Comparison of ENCODE assay signal across 19 cellular contexts in the genomic region with DNA sequence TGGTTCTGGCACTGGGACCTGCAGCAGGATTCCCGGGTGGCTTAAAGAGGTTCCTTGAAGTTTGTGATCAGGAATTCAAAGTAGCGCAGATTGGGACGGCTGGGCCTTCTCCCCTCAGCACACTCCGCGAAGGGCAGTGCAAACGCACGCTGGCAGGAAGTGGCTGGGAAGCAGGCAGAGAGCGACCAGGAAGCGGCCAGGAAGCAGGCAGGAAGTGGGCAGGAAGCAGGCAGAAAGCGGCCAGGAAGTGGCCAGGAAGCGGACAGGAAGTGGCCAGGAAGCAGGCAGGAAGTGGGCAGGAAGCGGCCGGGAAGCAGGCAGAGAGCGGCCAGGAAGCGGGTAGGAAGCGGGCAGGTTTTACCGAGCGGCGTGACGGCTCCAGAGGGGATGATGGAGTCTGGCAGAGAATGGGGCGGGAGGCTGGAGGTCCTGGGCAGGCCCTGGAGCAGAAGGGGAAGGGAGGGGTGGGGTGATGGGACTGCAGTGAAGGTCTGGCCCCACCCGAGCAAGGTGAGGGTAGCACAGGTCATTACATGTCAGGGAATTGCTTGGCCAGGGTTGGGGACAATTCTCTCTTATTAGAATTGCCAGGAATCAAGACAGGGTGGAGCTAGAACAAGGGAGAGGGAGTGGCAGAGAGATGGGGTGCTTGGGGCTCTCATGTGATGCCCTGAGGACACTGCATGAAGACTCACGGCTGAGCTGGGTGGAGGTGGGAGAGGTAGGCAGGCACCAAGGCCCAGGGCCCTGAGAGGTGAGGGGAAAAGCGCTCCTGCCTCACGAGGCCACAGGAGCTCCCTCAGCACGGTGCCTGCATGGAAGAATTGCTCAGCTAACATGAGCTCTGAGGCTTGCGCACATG. TPM values are rescaled to one million over a fixed set of nuclear protein-coding genes. Genes with fewer than 3 reads are reported as not detected.
A peak's percentile ranks its signal among the peaks of the same experiment; 100 is the strongest.
DNase-seq lines count a peak whose midpoint lies in the region; ATAC-seq, FAIRE-seq and TF ChIP-seq lines count a peak whose summit lies in the region.
"Had no signal": no experiment of that assay in that cellular context is flagged by ENCODE, and none has a peak within 500 bp of the region (broad histone marks: within the 10 kb centered on the region; RNA-seq: fewer than 3 reads in every experiment).

No MANE protein-coding gene starts in this region.

- H3K27me3 ChIP-seq in A673 (replicated peaks; ENCODE audit: insufficient read depth, low read depth, low read length, poor library complexity), result no peaks in the 10 kb centered on the region
- H3K27me3 ChIP-seq in DND-41 (ENCODE audit: insufficient read depth, low read length, poor library complexity), result no peaks in the 10 kb centered on the region
- H3K27me3 ChIP-seq in HepG2 (ENCODE audit: control insufficient read depth in 1 of 2, insufficient read depth in 2 of 2, low read length in 2 of 2), result peaks cover 7 to 17% of the 10 kb centered on the region in 2 experiments; a peak in 3 of 5 replicates
- H3K27me3 ChIP-seq: BE2C, cardiac muscle cell, SJSA1 had no signal

- POLR2A ChIA-PET in A673 (lab: Charles Lee; ENCODE audit: low non-redundant PET), result no interaction called here
- POLR2A ChIA-PET in HepG2 (lab: Yijun Ruan, JAX), result no interaction called here
- POLR2A ChIA-PET in GM10248 (lab: Yijun Ruan, JAX), result no interaction called here

- H3K27ac ChIP-seq in A673 (ENCODE audit: low read depth, low read length, poor library complexity, severe bottlenecking) (peak overlapping the region; percentile 49), DND-41 (ENCODE audit: low read length) (peak overlapping the region; percentile 60), HepG2 (ENCODE audit: extremely low read length, insufficient read depth, low read length) (no peak overlapping the region)
- H3K27ac ChIP-seq: cardiac muscle cell, gastrocnemius medialis, psoas muscle, SJSA1 had no signal

- H4K20me1 ChIP-seq in DND-41 (ENCODE audit: insufficient read depth, low read length), result no peaks in the 10 kb centered on the region
- H4K20me1 ChIP-seq in HepG2 (ENCODE audit: insufficient read depth, low read length), result no peaks in the 10 kb centered on the region

- 80% methylated on average over 27 of the region's 27 CpGs for WGBS in HepG2 (ENCODE audit: low lambda C conversion rate)

- CTCF ChIA-PET in A673 (lab: Charles Lee) (interaction anchor here (0.5 kb wide), 1 partner anchor 70 kb away, joined by 3 read pairs; a partner anchor contains a TSS), HepG2 (lab: Yijun Ruan, JAX; ENCODE audit: low intra/inter-chr PET ratio, low total read pairs) (interaction anchor here (1.3 to 2.6 kb wide), 2 partner anchors 24 kb away, joined by 3 to 34 read pairs; no protein-coding TSS in a partner anchor), GM10248 (lab: Yijun Ruan, JAX) (interaction anchor here (0.9 to 2.8 kb wide), 9 partner anchors 9 to 244 kb away, joined by 3 to 29 read pairs (median 6); a partner anchor contains a TSS)

- peaks cover 37% of the 10 kb centered on the region for H3K4me1 ChIP-seq in A673 (ENCODE audit: insufficient read depth, low read length, poor library complexity, severe bottlenecking)
- peaks cover 11% of the 10 kb centered on the region for H3K4me1 ChIP-seq in DND-41 (ENCODE audit: insufficient read depth, low read length)
- H3K4me1 ChIP-seq in HepG2 (ENCODE audit: insufficient read depth, low read length), result peaks cover 56% of the 10 kb centered on the region
- H3K4me1 ChIP-seq: BE2C, gastrocnemius medialis, psoas muscle had no signal

- H2AFZ ChIP-seq in DND-41 (ENCODE audit: low read depth, low read length) (no peak overlapping the region), HepG2 (ENCODE audit: low read length) (no peak overlapping the region)

- no peaks in the 10 kb centered on the region for H3K9me3 ChIP-seq in A673 (ENCODE audit: low read depth, low read length, poor library complexity, severe bottlenecking)
- no peaks in the 10 kb centered on the region for H3K9me3 ChIP-seq in DND-41 (ENCODE audit: insufficient read depth, low read length, severe bottlenecking)
- H3K9me3 ChIP-seq in HepG2 (ENCODE audit: low read length), result no peaks in the 10 kb centered on the region
- H3K9me3 ChIP-seq: BE2C, gastrocnemius medialis, psoas muscle, SJSA1 had no signal

- peaks cover 3% of the 10 kb centered on the region for H3K4me1 Mint-ChIP-seq in chondrocyte (ENCODE audit: low read depth)

- no peaks in the 10 kb centered on the region for H3K27me3 Mint-ChIP-seq in chondrocyte (ENCODE audit: low read depth)

- H3K4me3 Mint-ChIP-seq in chondrocyte (ENCODE audit: unreplicated experiment), result no peak overlapping the region
- H3K4me3 Mint-ChIP-seq: type B pancreatic cell had no signal

- ATAC-seq in DND-41 (ENCODE audit: insufficient read depth, low read depth) (peak; percentile 34; the same call in 1 of the 3 replicates), HepG2 (no peak), GM18907 (IDR thresholded peaks at IDR 0.05; ENCODE audit: unreplicated experiment) (no peak)
- ATAC-seq: gastrocnemius medialis, psoas muscle had no signal

- H3K4me2 ChIP-seq in DND-41 (ENCODE audit: insufficient read depth, low read length) (no peak overlapping the region), HepG2 (ENCODE audit: low read depth, low read length) (no peak overlapping the region)

- TF ChIP-seq RAD21 in HepG2 (CRISPR knock-in tag; IDR thresholded peaks at IDR 0.05), result no peak

- FAIRE-seq in HepG2 (lab: Jason Lieb, UNC), result no peak
- FAIRE-seq: HTR-8/SVneo had no signal

- no TSS peak for BruUV-seq in A673 (replicated peaks; lab: Mats Ljungman, UMichigan)
- no TSS peak for BruUV-seq in HepG2 (replicated peaks; lab: Mats Ljungman, UMichigan)

- H3K79me2 ChIP-seq in DND-41 (ENCODE audit: insufficient read depth, low read length), result no peaks in the 10 kb centered on the region
- no peaks in the 10 kb centered on the region for H3K79me2 ChIP-seq in HepG2 (ENCODE audit: insufficient read depth, low read length)

- no peaks in the 10 kb centered on the region for H3K9me3 Mint-ChIP-seq in chondrocyte (ENCODE audit: low read depth)
- H3K9me3 Mint-ChIP-seq: type B pancreatic cell had no signal

- H3K4me3 ChIP-seq in A673 (ENCODE audit: low read depth, low read length, poor library complexity, severe bottlenecking) (no peak overlapping the region), DND-41 (ENCODE audit: low read depth in 1 of 2, low read length in 2 of 2) (no peak overlapping the region), HepG2 (replicated peaks in 1 of 3; ENCODE audit: insufficient read depth in 1 of 3, low read depth in 2 of 3, low read length in 3 of 3) (no peak overlapping the region; a peak in 1 of 6 replicates)
- H3K4me3 ChIP-seq: cardiac muscle cell, gastrocnemius medialis, psoas muscle, SJSA1 had no signal

- intact Hi-C loops in A673 (cut with micrococcal nuclease; ENCODE audit: unreplicated experiment) (no loop called here), HepG2 (cut with micrococcal nuclease; ENCODE audit: unreplicated experiment) (no loop called here)

- no peak overlapping the region for H3K27ac Mint-ChIP-seq in chondrocyte (ENCODE audit: unreplicated experiment)
- H3K27ac Mint-ChIP-seq: type B pancreatic cell had no signal

- H3K9ac ChIP-seq in DND-41 (ENCODE audit: low read depth, low read length), result no peak overlapping the region
- H3K9ac ChIP-seq in HepG2 (ENCODE audit: insufficient read depth, low read depth, low read length), result no peak overlapping the region

- no peak for TF ChIP-seq POLR2A in HepG2 (IDR thresholded peaks at IDR 0.05; ENCODE audit: insufficient read depth in 1 of 2, low read depth in 2 of 2, low read length in 2 of 2)

- TF ChIP-seq EP300 in HepG2 (IDR thresholded peaks at IDR 0.05; ENCODE audit: low read depth in 2 of 2, low read length in 2 of 2) (no peak), HepG2 (CRISPR knock-in tag; IDR thresholded peaks at IDR 0.05; ENCODE audit: borderline replicate concordance) (no peak)

- no peaks in the 10 kb centered on the region for H3K36me3 Mint-ChIP-seq in chondrocyte (ENCODE audit: low read depth)
- H3K36me3 Mint-ChIP-seq: type B pancreatic cell had no signal

- DNase-seq in A673 (ENCODE audit: low spot score) (peak; percentile 80), DND-41 (peak; percentile 39), activated T-helper 1 cell treated with Interleukin-2 at 50 U/mL for 16 hours (ENCODE audit: low read depth) (peak; percentile 8), HepG2 (ENCODE audit: low spot score) (no peak), chondrocyte (ENCODE audit: low spot score) (no peak), GM10248 (ENCODE audit: extremely low spot score) (no peak), HUDEP-2 (lab: John Stamatoyannopoulos, UW; ENCODE audit: unreplicated experiment in 76 of 76) (no peak)
- DNase-seq: DMS79 treated with DMSO at 0.1 percent for 48 hours; gastrocnemius medialis; MV-4-11; NCI-H2171; NK-92 treated with Interleukin-12 subunit alpha and Interleukin-12 subunit beta, amount 100 ng/mL, for 24 hours; psoas muscle had no signal

- in situ Hi-C loops in HepG2 (cut with HindIII; ENCODE audit: extremely low pct_ligation_motif_present, low pct_unique_long_range_greater_than_20kb), result no loop called here

- TF ChIP-seq CTCF in A673 (conservative IDR thresholded peaks at IDR 0.05; ENCODE audit: low read depth, low read length) (no peak), DND-41 (IDR thresholded peaks at IDR 0.05; ENCODE audit: borderline replicate concordance, extremely low read depth, low read length, poor library complexity, severe bottlenecking) (no peak), HepG2 (CRISPR knock-in tag; IDR thresholded peaks at IDR 0.05) (no peak), chondrocyte (IDR thresholded peaks at IDR 0.05) (no peak), GM10248 (IDR thresholded peaks at IDR 0.05; ENCODE audit: control extremely low read depth, extremely low read depth, low read depth, missing control alignments) (no peak)

- H3K36me3 ChIP-seq in A673 (ENCODE audit: insufficient read depth, low read length, poor library complexity, severe bottlenecking) (no peaks in the 10 kb centered on the region), DND-41 (ENCODE audit: insufficient read depth, low read length) (no peaks in the 10 kb centered on the region), HepG2 (replicated peaks in 1 of 2; ENCODE audit: control insufficient read depth in 1 of 2, insufficient read depth in 2 of 2, low read length in 2 of 2) (no peaks in the 10 kb centered on the region)
- H3K36me3 ChIP-seq: BE2C, cardiac muscle cell, gastrocnemius medialis, SJSA1 had no signal

RNA-seq across cellular contexts. Expression of a gene that starts 3.4 kb away (rescaled TPM):
- 0.49 and 0.52 TPM in 2 replicates for total RNA-seq in A673 (2021)
- 19.7 and 37.6 TPM in 2 replicates for total RNA-seq in HepG2 (2016; rRNA removed; fragmentation: Illumina TruSeq; extraction: Trizol)
- total RNA-seq in HepG2 (2016; cell fraction: cytosol; rRNA removed; fragmentation: Illumina TruSeq; extraction: Trizol; ENCODE audit: low read depth), result 33.1 and 44.2 TPM in 2 replicates
- 22.9 and 38.8 TPM in 2 replicates for total RNA-seq in HepG2 (2016; cell fraction: insoluble cytoplasmic fraction; rRNA removed; fragmentation: Illumina TruSeq; extraction: Trizol)
- 21.1 and 25.9 TPM in 2 replicates for total RNA-seq in HepG2 (2016; cell fraction: membrane; rRNA removed; fragmentation: Illumina TruSeq; extraction: Trizol)
- total RNA-seq in HepG2 (2016; cell fraction: nucleus; rRNA removed; fragmentation: Illumina TruSeq; extraction: Trizol), result 32.6 and 36.8 TPM in 2 replicates
- polyA plus RNA-seq in HepG2 (2011; rRNA removed), result 40.2 and 52.2 TPM in 2 replicates
- 26.5 and 78.5 TPM in 2 replicates for polyA plus RNA-seq in HepG2 (2011; cell fraction: cytosol; rRNA removed)
- polyA plus RNA-seq in HepG2 (2011; cell fraction: nucleus; rRNA removed), result 52.0 and 101 TPM in 2 replicates
- polyA plus RNA-seq in HepG2 (2012), result 6.6 and 9.6 TPM in 2 replicates
- 13.7 and 15.6 TPM in 2 replicates for polyA plus RNA-seq in HepG2 (2016; cell fraction: cytosol; fragmentation: Illumina TruSeq; extraction: Trizol; ENCODE audit: low read depth)
- 23.0 and 24.6 TPM in 2 replicates for polyA plus RNA-seq in HepG2 (2016; cell fraction: insoluble cytoplasmic fraction; fragmentation: Illumina TruSeq; extraction: Trizol; ENCODE audit: low read depth)
- 18.2 and 22.6 TPM in 2 replicates for polyA plus RNA-seq in HepG2 (2016; cell fraction: membrane; fragmentation: Illumina TruSeq; extraction: Trizol; ENCODE audit: low read depth)
- 75.4 and 78.7 TPM in 2 replicates for polyA plus RNA-seq in HepG2 (2016; cell fraction: nucleus; fragmentation: Illumina TruSeq; extraction: Trizol; ENCODE audit: insufficient read depth, low read depth)
- 0.12 and 80.3 TPM in 2 replicates for polyA minus RNA-seq in HepG2 (2011; rRNA and poly(A)+ RNA removed; ENCODE audit: low replicate concordance)
- 12.5 and 17.6 TPM in 2 replicates for polyA minus RNA-seq in HepG2 (2011; cell fraction: cytosol; rRNA and poly(A)+ RNA removed)
- polyA minus RNA-seq in HepG2 (2011; cell fraction: nucleus; rRNA and poly(A)+ RNA removed), result 3.5 and 4.8 TPM in 2 replicates
- not detected in 3 replicates for total RNA-seq in chondrocyte
- total RNA-seq: gastrocnemius medialis, psoas muscle had no signal

RNA-seq across cellular contexts. Expression of a gene that starts 40.7 kb away (rescaled TPM):
- 104 and 110 TPM in 2 replicates for total RNA-seq in A673 (2021)
- total RNA-seq in HepG2 (2016; rRNA removed; fragmentation: Illumina TruSeq; extraction: Trizol), result 69.4 and 80.0 TPM in 2 replicates
- 12.3 and 14.1 TPM in 2 replicates for total RNA-seq in HepG2 (2016; cell fraction: cytosol; rRNA removed; fragmentation: Illumina TruSeq; extraction: Trizol; ENCODE audit: low read depth)
- 68.7 and 70.7 TPM in 2 replicates for total RNA-seq in HepG2 (2016; cell fraction: insoluble cytoplasmic fraction; rRNA removed; fragmentation: Illumina TruSeq; extraction: Trizol)
- total RNA-seq in HepG2 (2016; cell fraction: membrane; rRNA removed; fragmentation: Illumina TruSeq; extraction: Trizol), result 36.1 and 43.1 TPM in 2 replicates
- 43.4 and 46.6 TPM in 2 replicates for total RNA-seq in HepG2 (2016; cell fraction: nucleus; rRNA removed; fragmentation: Illumina TruSeq; extraction: Trizol)
- polyA plus RNA-seq in HepG2 (2011; rRNA removed), result 73.3 and 87.2 TPM in 2 replicates
- polyA plus RNA-seq in HepG2 (2011; cell fraction: cytosol; rRNA removed), result 71.4 and 105 TPM in 2 replicates
- 141 and 163 TPM in 2 replicates for polyA plus RNA-seq in HepG2 (2011; cell fraction: nucleus; rRNA removed)
- 39.3 and 47.1 TPM in 2 replicates for polyA plus RNA-seq in HepG2 (2012)
- 9.6 and 12.7 TPM in 2 replicates for polyA plus RNA-seq in HepG2 (2016; cell fraction: cytosol; fragmentation: Illumina TruSeq; extraction: Trizol; ENCODE audit: low read depth)
- polyA plus RNA-seq in HepG2 (2016; cell fraction: insoluble cytoplasmic fraction; fragmentation: Illumina TruSeq; extraction: Trizol; ENCODE audit: low read depth), result 89.2 and 96.6 TPM in 2 replicates
- 29.6 and 33.2 TPM in 2 replicates for polyA plus RNA-seq in HepG2 (2016; cell fraction: membrane; fragmentation: Illumina TruSeq; extraction: Trizol; ENCODE audit: low read depth)
- 105 and 109 TPM in 2 replicates for polyA plus RNA-seq in HepG2 (2016; cell fraction: nucleus; fragmentation: Illumina TruSeq; extraction: Trizol; ENCODE audit: insufficient read depth, low read depth)
- polyA minus RNA-seq in HepG2 (2011; rRNA and poly(A)+ RNA removed; ENCODE audit: low replicate concordance), result 73.7 and 140 TPM in 2 replicates
- 50.0 and 50.5 TPM in 2 replicates for polyA minus RNA-seq in HepG2 (2011; cell fraction: cytosol; rRNA and poly(A)+ RNA removed)
- polyA minus RNA-seq in HepG2 (2011; cell fraction: nucleus; rRNA and poly(A)+ RNA removed), result 25.8 and 33.6 TPM in 2 replicates
- total RNA-seq in chondrocyte, result 65.3 to 76.8 TPM (median 69.9 TPM) in 3 replicates

RNA-seq across cellular contexts. Expression of a gene that starts 40.8 kb away (rescaled TPM):
- total RNA-seq in A673 (2021) (39.1 and 46.7 TPM in 2 replicates), HepG2 (2016; rRNA removed; fragmentation: Illumina TruSeq; extraction: Trizol) (11.0 and 11.2 TPM in 2 replicates), chondrocyte (8.8 to 12.6 TPM (median 10.3 TPM) in 3 replicates)
- 9.1 and 14.3 TPM in 2 replicates for total RNA-seq in HepG2 (2016; cell fraction: cytosol; rRNA removed; fragmentation: Illumina TruSeq; extraction: Trizol; ENCODE audit: low read depth)
- total RNA-seq in HepG2 (2016; cell fraction: insoluble cytoplasmic fraction; rRNA removed; fragmentation: Illumina TruSeq; extraction: Trizol), result 11.7 and 12.8 TPM in 2 replicates
- 14.6 and 17.6 TPM in 2 replicates for total RNA-seq in HepG2 (2016; cell fraction: membrane; rRNA removed; fragmentation: Illumina TruSeq; extraction: Trizol)
- 9.0 and 10.4 TPM in 2 replicates for total RNA-seq in HepG2 (2016; cell fraction: nucleus; rRNA removed; fragmentation: Illumina TruSeq; extraction: Trizol)
- polyA plus RNA-seq in HepG2 (2011; rRNA removed), result 5.7 and 6.3 TPM in 2 replicates
- 3.3 and 3.5 TPM in 2 replicates for polyA plus RNA-seq in HepG2 (2011; cell fraction: cytosol; rRNA removed)
- polyA plus RNA-seq in HepG2 (2011; cell fraction: nucleus; rRNA removed), result 14.9 and 16.4 TPM in 2 replicates
- 8.1 and 9.7 TPM in 2 replicates for polyA plus RNA-seq in HepG2 (2012)
- polyA plus RNA-seq in HepG2 (2016; cell fraction: cytosol; fragmentation: Illumina TruSeq; extraction: Trizol; ENCODE audit: low read depth), result 17.1 and 17.6 TPM in 2 replicates
- polyA plus RNA-seq in HepG2 (2016; cell fraction: insoluble cytoplasmic fraction; fragmentation: Illumina TruSeq; extraction: Trizol; ENCODE audit: low read depth), result 12.9 and 16.7 TPM in 2 replicates
- polyA plus RNA-seq in HepG2 (2016; cell fraction: membrane; fragmentation: Illumina TruSeq; extraction: Trizol; ENCODE audit: low read depth), result 20.1 and 25.8 TPM in 2 replicates
- polyA plus RNA-seq in HepG2 (2016; cell fraction: nucleus; fragmentation: Illumina TruSeq; extraction: Trizol; ENCODE audit: insufficient read depth, low read depth), result 25.8 and 32.4 TPM in 2 replicates
- 6.0 and 18.6 TPM in 2 replicates for polyA minus RNA-seq in HepG2 (2011; rRNA and poly(A)+ RNA removed; ENCODE audit: low replicate concordance)
- polyA minus RNA-seq in HepG2 (2011; cell fraction: cytosol; rRNA and poly(A)+ RNA removed), result 1.4 and 1.8 TPM in 2 replicates
- 7.2 and 7.7 TPM in 2 replicates for polyA minus RNA-seq in HepG2 (2011; cell fraction: nucleus; rRNA and poly(A)+ RNA removed)

RNA-seq across cellular contexts. Expression of a gene that starts 41.2 kb away (rescaled TPM):
- 108 and 109 TPM in 2 replicates for total RNA-seq in A673 (2021)
- total RNA-seq in HepG2 (2016; rRNA removed; fragmentation: Illumina TruSeq; extraction: Trizol), result not detected in 2 replicates
- not detected in 2 replicates for total RNA-seq in HepG2 (2016; cell fraction: cytosol; rRNA removed; fragmentation: Illumina TruSeq; extraction: Trizol; ENCODE audit: low read depth)
- total RNA-seq in HepG2 (2016; cell fraction: insoluble cytoplasmic fraction; rRNA removed; fragmentation: Illumina TruSeq; extraction: Trizol), result 0.15 TPM in 1 of 2 replicates, not detected in the other
- not detected in 2 replicates for total RNA-seq in HepG2 (2016; cell fraction: membrane; rRNA removed; fragmentation: Illumina TruSeq; extraction: Trizol)
- total RNA-seq in HepG2 (2016; cell fraction: nucleus; rRNA removed; fragmentation: Illumina TruSeq; extraction: Trizol), result not detected in 2 replicates
- polyA plus RNA-seq in HepG2 (2011; rRNA removed), result 0.59 and 2.1 TPM in 2 replicates
- polyA plus RNA-seq in HepG2 (2011; cell fraction: cytosol; rRNA removed), result 0.19 and 0.32 TPM in 2 replicates
- polyA plus RNA-seq in HepG2 (2011; cell fraction: nucleus; rRNA removed), result 4.5 and 6.2 TPM in 2 replicates
- 0.27 and 0.35 TPM in 2 replicates for polyA plus RNA-seq in HepG2 (2012)
- polyA plus RNA-seq in HepG2 (2016; cell fraction: cytosol; fragmentation: Illumina TruSeq; extraction: Trizol; ENCODE audit: low read depth), result not detected in 2 replicates
- not detected in 2 replicates for polyA plus RNA-seq in HepG2 (2016; cell fraction: insoluble cytoplasmic fraction; fragmentation: Illumina TruSeq; extraction: Trizol; ENCODE audit: low read depth)
- polyA plus RNA-seq in HepG2 (2016; cell fraction: membrane; fragmentation: Illumina TruSeq; extraction: Trizol; ENCODE audit: low read depth), result 0.06 TPM in 1 of 2 replicates, not detected in the other
- 0.52 and 1.2 TPM in 2 replicates for polyA plus RNA-seq in HepG2 (2016; cell fraction: nucleus; fragmentation: Illumina TruSeq; extraction: Trizol; ENCODE audit: insufficient read depth, low read depth)
- 0.58 and 25.2 TPM in 2 replicates for polyA minus RNA-seq in HepG2 (2011; rRNA and poly(A)+ RNA removed; ENCODE audit: low replicate concordance)
- not detected in 2 replicates for polyA minus RNA-seq in HepG2 (2011; cell fraction: cytosol; rRNA and poly(A)+ RNA removed)
- polyA minus RNA-seq in HepG2 (2011; cell fraction: nucleus; rRNA and poly(A)+ RNA removed), result 0.26 and 0.99 TPM in 2 replicates
- 15.5 to 41.7 TPM (median 16.3 TPM) in 3 replicates for total RNA-seq in chondrocyte
- total RNA-seq: gastrocnemius medialis, psoas muscle had no signal

RNA-seq across cellular contexts. Expression of a gene that starts 56.3 kb away (rescaled TPM):
- total RNA-seq in A673 (2021) (2,140 and 2,205 TPM in 2 replicates), HepG2 (2016; rRNA removed; fragmentation: Illumina TruSeq; extraction: Trizol) (2,988 and 3,233 TPM in 2 replicates), chondrocyte (1,149 to 1,324 TPM (median 1,165 TPM) in 3 replicates)
- 6,142 and 6,743 TPM in 2 replicates for total RNA-seq in HepG2 (2016; cell fraction: cytosol; rRNA removed; fragmentation: Illumina TruSeq; extraction: Trizol; ENCODE audit: low read depth)
- total RNA-seq in HepG2 (2016; cell fraction: insoluble cytoplasmic fraction; rRNA removed; fragmentation: Illumina TruSeq; extraction: Trizol), result 3,074 and 3,414 TPM in 2 replicates
- 8,788 and 9,254 TPM in 2 replicates for total RNA-seq in HepG2 (2016; cell fraction: membrane; rRNA removed; fragmentation: Illumina TruSeq; extraction: Trizol)
- total RNA-seq in HepG2 (2016; cell fraction: nucleus; rRNA removed; fragmentation: Illumina TruSeq; extraction: Trizol), result 1,061 and 1,137 TPM in 2 replicates
- polyA plus RNA-seq in HepG2 (2011; rRNA removed), result 4,411 and 5,523 TPM in 2 replicates
- polyA plus RNA-seq in HepG2 (2011; cell fraction: cytosol; rRNA removed), result 4,701 and 9,932 TPM in 2 replicates
- polyA plus RNA-seq in HepG2 (2011; cell fraction: nucleus; rRNA removed), result 3,101 and 3,317 TPM in 2 replicates
- polyA plus RNA-seq in HepG2 (2012), result 3,379 and 4,912 TPM in 2 replicates
- 8,773 and 9,300 TPM in 2 replicates for polyA plus RNA-seq in HepG2 (2016; cell fraction: cytosol; fragmentation: Illumina TruSeq; extraction: Trizol; ENCODE audit: low read depth)
- polyA plus RNA-seq in HepG2 (2016; cell fraction: insoluble cytoplasmic fraction; fragmentation: Illumina TruSeq; extraction: Trizol; ENCODE audit: low read depth), result 3,767 and 4,135 TPM in 2 replicates
- 9,832 and 9,939 TPM in 2 replicates for polyA plus RNA-seq in HepG2 (2016; cell fraction: membrane; fragmentation: Illumina TruSeq; extraction: Trizol; ENCODE audit: low read depth)
- 2,257 and 2,556 TPM in 2 replicates for polyA plus RNA-seq in HepG2 (2016; cell fraction: nucleus; fragmentation: Illumina TruSeq; extraction: Trizol; ENCODE audit: insufficient read depth, low read depth)
- polyA minus RNA-seq in HepG2 (2011; rRNA and poly(A)+ RNA removed; ENCODE audit: low replicate concordance), result 1,096 and 3,482 TPM in 2 replicates
- polyA minus RNA-seq in HepG2 (2011; cell fraction: cytosol; rRNA and poly(A)+ RNA removed), result 1,942 and 2,023 TPM in 2 replicates
- polyA minus RNA-seq in HepG2 (2011; cell fraction: nucleus; rRNA and poly(A)+ RNA removed), result 448 and 516 TPM in 2 replicates

Comparison
In these comparisons a context has a peak if more than half of its experiments do, and no peak if none do; other contexts are left out.
1. DNase-seq: peak in A673 (single experiment), DND-41 (single experiment) and activated T-helper 1 cell treated with Interleukin-2 at 50 U/mL for 16 hours (single experiment); none in HepG2 (single experiment), chondrocyte (single experiment), GM10248 (single experiment) and HUDEP-2 (0 of 76).
2. RNA of a gene that starts 3.4 kb away (total RNA-seq): 19.7 to 44.2 TPM in HepG2; 0.49 to 0.52 TPM in A673 and not detected in chondrocyte; every median in the first group is over 10 times any median in the second.